1 cellular context compared by ENCODE assay signal in genomic region chr11:282171-282570, GRCh38.
TF ChIP-seq lines count a peak whose summit lies in the region.

No MANE protein-coding gene starts in this region.

TF ChIP-seq in GM23338, 12 proteins besides CTCF, POLR2A, EP300 and RAD21 (continued from another document):
- TF ChIP-seq ZNF462 (CRISPR knock-in tag; IDR thresholded peaks at IDR 0.05): no peak
- TF ChIP-seq REST (IDR thresholded peaks at IDR 0.05; ENCODE audit: unreplicated experiment): no peak
- TF ChIP-seq EZH2phosphoT487 (IDR thresholded peaks at IDR 0.05; ENCODE audit: unreplicated experiment): no peak
- TF ChIP-seq ZNF331 (CRISPR knock-in tag; IDR thresholded peaks at IDR 0.05; ENCODE audit: low read depth): no peak
